26 cellular contexts compared by ENCODE assay signal in genomic region chr5:175697846-175698245, GRCh38. TPM values are rescaled to one million over a fixed set of nuclear protein-coding genes. Genes with fewer than 3 reads are reported as not detected.
DNase-seq lines count a peak whose midpoint lies in the region; ATAC-seq and TF ChIP-seq lines count a peak whose summit lies in the region.
"Had no signal": no experiment of that assay in that cellular context is flagged by ENCODE, and none has a peak within 500 bp of the region (broad histone marks: within the 10 kb centered on the region; RNA-seq: fewer than 3 reads in every experiment).

No MANE protein-coding gene starts in this region.

- no peak for DNase-seq in activated naive CD4-positive, alpha-beta T cell (lab: John Stamatoyannopoulos, UW)
- no peak for DNase-seq in GM23338 (ENCODE audit: low spot score)
- DNase-seq in activated T-helper 1 cell treated with anti-CD3 and anti-CD28 coated beads, Interleukin-12 subunit alpha, Interleukin-12 subunit beta, Interleukin-2, Interleukin-4 antibody, amounts not matched to agents 30 ng/mL and 10 ng/mL and 1 ng/mL, durations not matched to agents 14 hours and 24 hours and 36 hours (ENCODE audit: low spot score) = no peak
- DNase-seq in posterior vena cava (ENCODE audit: low spot score) = peak; percentile 64
- DNase-seq: amygdala; CD4-positive, alpha-beta memory T cell; DMS153; GDM1; glutamatergic neuron; HCEC 1CT; mammary epithelial cell; MG63; NCI-H1417 treated with DMSO at 0.1 percent for 48 hours; NCI-H2107; NCI-H446 treated with DMSO at 0.1 percent for 48 hours; NK-92 treated with Interleukin-12 subunit alpha and Interleukin-12 subunit beta, amount 100 ng/mL, for 24 hours had no signal

- H3K9me2 ChIP-seq in GM23338 (ENCODE audit: insufficient read depth) = no peaks in the 10 kb centered on the region

- peaks cover 8% of the 10 kb centered on the region for H3K36me3 Mint-ChIP-seq in activated naive CD4-positive, alpha-beta T cell treated with anti-CD3 and anti-CD28 coated beads, Interleukin-2, amount 50 U/mL, for 24 hours
- no peaks in the 10 kb centered on the region for H3K36me3 Mint-ChIP-seq in GM23338 (ENCODE audit: low read depth)
- H3K36me3 Mint-ChIP-seq in activated T-helper 1 cell treated with anti-CD3 and anti-CD28 coated beads, Interleukin-12 subunit alpha, Interleukin-12 subunit beta, Interleukin-2, Interleukin-4 antibody, amounts not matched to agents 30 ng/mL and 10 ng/mL and 1 ng/mL, durations not matched to agents 14 hours and 24 hours and 36 hours (ENCODE audit: low read depth) = peaks cover 47% of the 10 kb centered on the region

- H3K4me1 ChIP-seq in GM23338 (ENCODE audit: insufficient read depth) = peaks cover 13% of the 10 kb centered on the region
- H3K4me1 ChIP-seq: SJSA1 had no signal

- H3K27me3 Mint-ChIP-seq in activated naive CD4-positive, alpha-beta T cell treated with anti-CD3 and anti-CD28 coated beads, Interleukin-2, amount 50 U/mL, for 24 hours = no peaks in the 10 kb centered on the region
- peaks cover 16% of the 10 kb centered on the region for H3K27me3 Mint-ChIP-seq in GM23338 (ENCODE audit: insufficient read depth, low read depth, poor library complexity)
- H3K27me3 Mint-ChIP-seq in activated T-helper 1 cell treated with anti-CD3 and anti-CD28 coated beads, Interleukin-12 subunit alpha, Interleukin-12 subunit beta, Interleukin-2, Interleukin-4 antibody, amounts not matched to agents 30 ng/mL and 10 ng/mL and 1 ng/mL, durations not matched to agents 14 hours and 24 hours and 36 hours (ENCODE audit: insufficient read depth) = no peaks in the 10 kb centered on the region
- H3K27me3 Mint-ChIP-seq: CD4-positive, alpha-beta memory T cell had no signal

- H3K4me3 ChIP-seq in GM23338 = no peak overlapping the region
- H3K4me3 ChIP-seq: K562, MG63, SJSA1 had no signal

- H3K27ac Mint-ChIP-seq in activated naive CD4-positive, alpha-beta T cell treated with anti-CD3 and anti-CD28 coated beads, Interleukin-2, amount 50 U/mL, for 24 hours = peak overlapping the region; percentile 53
- peak overlapping the region; percentile 10; the same call in 1 of the 2 replicates for H3K27ac Mint-ChIP-seq in GM23338
- H3K27ac Mint-ChIP-seq in activated T-helper 1 cell treated with anti-CD3 and anti-CD28 coated beads, Interleukin-12 subunit alpha, Interleukin-12 subunit beta, Interleukin-2, Interleukin-4 antibody, amounts not matched to agents 30 ng/mL and 10 ng/mL and 1 ng/mL, durations not matched to agents 14 hours and 24 hours and 36 hours = peak overlapping the region; percentile 46
- H3K27ac Mint-ChIP-seq: activated T-helper 2 cell treated with anti-CD3 and anti-CD28 coated beads, Interferon-gamma antibody, Interleukin-2, Interleukin-4, amounts not matched to agents 10 μg/mL and 5 μg/mL and 100 μg/mL, durations not matched to agents 14 hours and 24 hours and 36 hours had no signal

- no peaks in the 10 kb centered on the region for H3K27me3 ChIP-seq in GM23338 (ENCODE audit: insufficient read depth)
- H3K27me3 ChIP-seq: SJSA1 had no signal

- no peaks in the 10 kb centered on the region for H3K36me3 ChIP-seq in GM23338 (ENCODE audit: insufficient read depth)
- H3K36me3 ChIP-seq: MG63, SJSA1 had no signal

- no peaks in the 10 kb centered on the region for H3K79me2 ChIP-seq in GM23338 (replicated peaks; ENCODE audit: insufficient read depth)
- H3K79me2 ChIP-seq: parathyroid adenoma had no signal

- intact Hi-C loops in activated T-helper 1 cell treated with anti-CD3 and anti-CD28 coated beads, Interleukin-12 subunit alpha, Interleukin-12 subunit beta, Interleukin-2, Interleukin-4 antibody, amounts not matched to agents 30 ng/mL and 10 ng/mL and 1 ng/mL, durations not matched to agents 14 hours and 24 hours and 36 hours (cut with micrococcal nuclease) = loop anchor here (2.0 to 5.0 kb wide), 2 partner anchors 21 to 746 kb away; no protein-coding TSS in a partner anchor
- intact Hi-C loops in posterior vena cava (cut with DNase I) = loop anchor here in 1 of 2 donors (10.0 kb wide), 1 partner anchor 163 kb away; no protein-coding TSS in a partner anchor

- no peaks in the 10 kb centered on the region for H3K9me3 Mint-ChIP-seq in activated naive CD4-positive, alpha-beta T cell treated with anti-CD3 and anti-CD28 coated beads, Interleukin-2, amount 50 U/mL, for 24 hours
- no peaks in the 10 kb centered on the region; the same call in 2 of the 3 replicates for H3K9me3 Mint-ChIP-seq in GM23338
- no peaks in the 10 kb centered on the region for H3K9me3 Mint-ChIP-seq in activated T-helper 1 cell treated with anti-CD3 and anti-CD28 coated beads, Interleukin-12 subunit alpha, Interleukin-12 subunit beta, Interleukin-2, Interleukin-4 antibody, amounts not matched to agents 30 ng/mL and 10 ng/mL and 1 ng/mL, durations not matched to agents 14 hours and 24 hours and 36 hours
- H3K9me3 Mint-ChIP-seq: activated T-helper 2 cell treated with anti-CD3 and anti-CD28 coated beads, Interferon-gamma antibody, Interleukin-2, Interleukin-4, amounts not matched to agents 10 μg/mL and 5 μg/mL and 100 μg/mL, durations not matched to agents 14 hours and 24 hours and 36 hours; central memory CD8-positive, alpha-beta T cell had no signal

- TF ChIP-seq CTCF in GM23338 (conservative IDR thresholded peaks at IDR 0.05; ENCODE audit: low read depth in 2 of 2) = no peak

- peaks cover 41% of the 10 kb centered on the region for H3K4me1 Mint-ChIP-seq in activated naive CD4-positive, alpha-beta T cell treated with anti-CD3 and anti-CD28 coated beads, Interleukin-2, amount 50 U/mL, for 24 hours
- H3K4me1 Mint-ChIP-seq in GM23338 = peaks cover 22% of the 10 kb centered on the region
- H3K4me1 Mint-ChIP-seq in activated T-helper 1 cell treated with anti-CD3 and anti-CD28 coated beads, Interleukin-12 subunit alpha, Interleukin-12 subunit beta, Interleukin-2, Interleukin-4 antibody, amounts not matched to agents 30 ng/mL and 10 ng/mL and 1 ng/mL, durations not matched to agents 14 hours and 24 hours and 36 hours (ENCODE audit: low read depth) = peaks cover 39% of the 10 kb centered on the region

- no peak overlapping the region for H3K4me3 Mint-ChIP-seq in activated naive CD4-positive, alpha-beta T cell treated with anti-CD3 and anti-CD28 coated beads, Interleukin-2, amount 50 U/mL, for 24 hours
- H3K4me3 Mint-ChIP-seq in GM23338 = no peak overlapping the region
- H3K4me3 Mint-ChIP-seq in activated T-helper 1 cell treated with anti-CD3 and anti-CD28 coated beads, Interleukin-12 subunit alpha, Interleukin-12 subunit beta, Interleukin-2, Interleukin-4 antibody, amounts not matched to agents 30 ng/mL and 10 ng/mL and 1 ng/mL, durations not matched to agents 14 hours and 24 hours and 36 hours = no peak overlapping the region
- H3K4me3 Mint-ChIP-seq: central memory CD8-positive, alpha-beta T cell had no signal

- no peak for ATAC-seq in GM23338
- ATAC-seq in GM18858 (IDR thresholded peaks at IDR 0.05; ENCODE audit: unreplicated experiment) = no peak
- no peak for ATAC-seq in GM21619 (IDR thresholded peaks at IDR 0.05; ENCODE audit: unreplicated experiment)
- ATAC-seq: K562, Panc1 had no signal

- no peak overlapping the region for H3K4me2 ChIP-seq in GM23338

- H2AFZ ChIP-seq in GM23338 = no peak overlapping the region
- H2AFZ ChIP-seq: parathyroid adenoma had no signal

- H3K27ac ChIP-seq in GM23338 (ENCODE audit: low read depth) = no peak overlapping the region; the same call in 1 of the 2 replicates
- H3K27ac ChIP-seq: parathyroid adenoma, SJSA1, VCaP had no signal

- H3F3A ChIP-seq in GM23338 (replicated peaks; ENCODE audit: low read depth) = no peaks in the 10 kb centered on the region

- H4K20me1 ChIP-seq in GM23338 (replicated peaks; ENCODE audit: insufficient read depth) = no peaks in the 10 kb centered on the region

TF ChIP-seq in GM23338, 12 proteins besides CTCF, POLR2A, EP300 and RAD21 (continues in another document):
- TF ChIP-seq JUNB (IDR thresholded peaks at IDR 0.05; ENCODE audit: unreplicated experiment) (no peak), ETS1 (IDR thresholded peaks at IDR 0.05) (no peak)

RNA-seq across cellular contexts. Expression of gene HRH2, which starts 40.0 kb away (rescaled TPM):
- total RNA-seq in GM23338 (2014; rRNA removed; shearing (Covaris generic)) = 5.9 and 6.8 TPM in 2 replicates
- polyA plus RNA-seq in GM23338 (2016; fragmentation: Nextera tagmentation; extraction: Ambion mirVana) = 7.0 and 8.8 TPM in 2 replicates
- 94.7 and 96.9 TPM in 2 replicates for total RNA-seq in activated T-helper 1 cell treated with anti-CD3 and anti-CD28 coated beads, Interleukin-12 subunit alpha, Interleukin-12 subunit beta, Interleukin-2, Interleukin-4 antibody, amounts not matched to agents 30 ng/mL and 10 ng/mL and 1 ng/mL, durations not matched to agents 14 hours and 24 hours and 36 hours
- 1 to 10 TPM; 6.9 to 8.2 TPM for total RNA-seq in posterior vena cava
- total RNA-seq: K562, mammary epithelial cell, SJSA1 had no signal

Comparison
In these comparisons a context has a peak if more than half of its experiments do, and no peak if none do; other contexts are left out.
1. RNA of gene HRH2, which starts 40.0 kb away (total RNA-seq): 94.7 to 96.9 TPM in activated T-helper 1 cell treated with anti-CD3 and anti-CD28 coated beads, Interleukin-12 subunit alpha, Interleukin-12 subunit beta, Interleukin-2, Interleukin-4 antibody, amounts not matched to agents 30 ng/mL and 10 ng/mL and 1 ng/mL, durations not matched to agents 14 hours and 24 hours and 36 hours; 6.9 to 8.2 TPM in posterior vena cava and 5.9 to 6.8 TPM in GM23338; every median in the first group is over 10 times any median in the second.
2. Peak in every context shown above with its lines, with median percentiles within 50 percentile points of each other: H3K27ac Mint-ChIP-seq.